ENCODE assay signal across 1 cellular context in genomic region chr2:218395826-218396687, GRCh38.
TF ChIP-seq lines count a peak whose summit lies in the region.

No MANE protein-coding gene starts in this region.

TF ChIP-seq in HepG2, 621 proteins besides CTCF, POLR2A, EP300 and RAD21 (continued from another document and continues in another):
- TF ChIP-seq KIAA2018 (CRISPR knock-in tag; IDR thresholded peaks at IDR 0.05; ENCODE audit: borderline replicate concordance) (no peak), TSC22D2 (CRISPR knock-in tag; IDR thresholded peaks at IDR 0.05; ENCODE audit: borderline replicate concordance) (peak; percentile 78), MYPOP (CRISPR knock-in tag; IDR thresholded peaks at IDR 0.05) (peak; percentile 89), ZMYM4 (CRISPR knock-in tag; IDR thresholded peaks at IDR 0.05) (peak; percentile 74), KDM2A (CRISPR knock-in tag; IDR thresholded peaks at IDR 0.05; ENCODE audit: borderline replicate concordance, low read depth) (peak; percentile 99), ADNP (CRISPR knock-in tag; IDR thresholded peaks at IDR 0.05) (no peak; the same call in 1 of the 2 replicates), MATR3 (CRISPR knock-in tag; IDR thresholded peaks at IDR 0.05) (no peak), NR0B2 (CRISPR knock-in tag; IDR thresholded peaks at IDR 0.05) (no peak), FOXA3 (CRISPR knock-in tag; IDR thresholded peaks at IDR 0.05) (0 out of 2 replicates have a peak, but pooled peaks have one; percentile 70), ZFP37 (CRISPR knock-in tag; IDR thresholded peaks at IDR 0.05; ENCODE audit: borderline replicate concordance) (0 out of 2 replicates have a peak, but pooled peaks have one; percentile 44), BORCS8-MEF2B (CRISPR knock-in tag; IDR thresholded peaks at IDR 0.05) (peak; percentile 92), ZNF564 (CRISPR knock-in tag; IDR thresholded peaks at IDR 0.05) (peak; percentile 70; the same call in 1 of the 2 replicates), SNAI1 (CRISPR knock-in tag; IDR thresholded peaks at IDR 0.05; ENCODE audit: borderline replicate concordance) (peak; percentile 87; the same call in 1 of the 2 replicates), NONO (IDR thresholded peaks at IDR 0.05) (no peak), NONO (CRISPR knock-in tag; conservative IDR thresholded peaks at IDR 0.05) (peak; percentile 90), TCF12 (IDR thresholded peaks at IDR 0.05) (no peak), TCF12 (CRISPR knock-in tag; IDR thresholded peaks at IDR 0.05) (peak; percentile 62), ZSCAN21 (CRISPR knock-in tag; IDR thresholded peaks at IDR 0.05; ENCODE audit: borderline replicate concordance) (peak; percentile 41), ZNF660 (CRISPR knock-in tag; IDR thresholded peaks at IDR 0.05; ENCODE audit: borderline replicate concordance, low read depth) (no peak), HDAC6 (IDR thresholded peaks at IDR 0.05; ENCODE audit: low read depth, low read length) (no peak), GFI1 (CRISPR knock-in tag; IDR thresholded peaks at IDR 0.05; ENCODE audit: borderline replicate concordance) (no peak; the same call in 1 of the 2 replicates), SMARCC2 (IDR thresholded peaks at IDR 0.05) (no peak), XBP1 (CRISPR knock-in tag; IDR thresholded peaks at IDR 0.05) (no peak), TFDP2 (CRISPR knock-in tag; IDR thresholded peaks at IDR 0.05) (peak; percentile 93; the same call in 1 of the 2 replicates), DMAP1 (CRISPR knock-in tag; IDR thresholded peaks at IDR 0.05) (peak; percentile 84), NFE2L1 (CRISPR knock-in tag; IDR thresholded peaks at IDR 0.05; ENCODE audit: borderline replicate concordance) (no peak), ZNF670 (CRISPR knock-in tag; IDR thresholded peaks at IDR 0.05; ENCODE audit: borderline replicate concordance) (peak; percentile 49), ZBTB43 (CRISPR knock-in tag; conservative IDR thresholded peaks at IDR 0.05) (peak; percentile 87), ZNF652 (CRISPR knock-in tag; IDR thresholded peaks at IDR 0.05; ENCODE audit: borderline replicate concordance, low read depth) (no peak), ARID2 (CRISPR knock-in tag; IDR thresholded peaks at IDR 0.05; ENCODE audit: borderline replicate concordance) (peak; percentile 41; the same call in 1 of the 2 replicates), ZNF850 (CRISPR knock-in tag; conservative IDR thresholded peaks at IDR 0.05) (0 out of 2 replicates have a peak, but pooled peaks have one; percentile 40), ETS1 (CRISPR knock-in tag; IDR thresholded peaks at IDR 0.05) (peak; percentile 38; the same call in 1 of the 2 replicates), KLF6 (CRISPR knock-in tag; IDR thresholded peaks at IDR 0.05) (peak; percentile 94), MEIS2 (CRISPR knock-in tag; IDR thresholded peaks at IDR 0.05) (peak; percentile 75), NFATC3 (CRISPR knock-in tag; IDR thresholded peaks at IDR 0.05) (peak; percentile 78; the same call in 1 of the 2 replicates), PTBP1 (IDR thresholded peaks at IDR 0.05; ENCODE audit: low read depth, low read length, poor library complexity, severe bottlenecking) (peak; percentile 100), ATF3 (CRISPR knock-in tag; IDR thresholded peaks at IDR 0.05) (peak; percentile 28; the same call in 1 of the 2 replicates), ZFP36L1 (CRISPR knock-in tag; IDR thresholded peaks at IDR 0.05) (peak; percentile 93), ZSCAN25 (CRISPR knock-in tag; IDR thresholded peaks at IDR 0.05) (peak; percentile 100), ZNF138 (CRISPR knock-in tag; IDR thresholded peaks at IDR 0.05; ENCODE audit: low read depth) (0 out of 2 replicates have a peak, but pooled peaks have one; percentile 61), KDM4B (CRISPR knock-in tag; IDR thresholded peaks at IDR 0.05) (peak; percentile 63; the same call in 1 of the 2 replicates), NFYB (CRISPR knock-in tag; IDR thresholded peaks at IDR 0.05) (peak; percentile 34), SOX5 (CRISPR knock-in tag; IDR thresholded peaks at IDR 0.05; ENCODE audit: borderline replicate concordance) (peak; percentile 80), ZNF562 (CRISPR knock-in tag; IDR thresholded peaks at IDR 0.05; ENCODE audit: borderline replicate concordance) (no peak), ZFP1 (CRISPR knock-in tag; IDR thresholded peaks at IDR 0.05) (peak; percentile 74), MIXL1 (CRISPR knock-in tag; IDR thresholded peaks at IDR 0.05) (peak; percentile 87), TEAD2 (CRISPR knock-in tag; IDR thresholded peaks at IDR 0.05) (0 out of 2 replicates have a peak, but pooled peaks have one; percentile 47), NAIF1 (CRISPR knock-in tag; IDR thresholded peaks at IDR 0.05; ENCODE audit: borderline replicate concordance) (peak; percentile 80; the same call in 1 of the 2 replicates)
- TF ChIP-seq, protein P1, sequence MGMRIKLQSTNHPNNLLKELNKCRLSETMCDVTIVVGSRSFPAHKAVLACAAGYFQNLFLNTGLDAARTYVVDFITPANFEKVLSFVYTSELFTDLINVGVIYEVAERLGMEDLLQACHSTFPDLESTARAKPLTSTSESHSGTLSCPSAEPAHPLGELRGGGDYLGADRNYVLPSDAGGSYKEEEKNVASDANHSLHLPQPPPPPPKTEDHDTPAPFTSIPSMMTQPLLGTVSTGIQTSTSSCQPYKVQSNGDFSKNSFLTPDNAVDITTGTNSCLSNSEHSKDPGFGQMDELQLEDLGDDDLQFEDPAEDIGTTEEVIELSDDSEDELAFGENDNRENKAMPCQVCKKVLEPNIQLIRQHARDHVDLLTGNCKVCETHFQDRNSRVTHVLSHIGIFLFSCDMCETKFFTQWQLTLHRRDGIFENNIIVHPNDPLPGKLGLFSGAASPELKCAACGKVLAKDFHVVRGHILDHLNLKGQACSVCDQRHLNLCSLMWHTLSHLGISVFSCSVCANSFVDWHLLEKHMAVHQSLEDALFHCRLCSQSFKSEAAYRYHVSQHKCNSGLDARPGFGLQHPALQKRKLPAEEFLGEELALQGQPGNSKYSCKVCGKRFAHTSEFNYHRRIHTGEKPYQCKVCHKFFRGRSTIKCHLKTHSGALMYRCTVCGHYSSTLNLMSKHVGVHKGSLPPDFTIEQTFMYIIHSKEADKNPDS (CRISPR knock-in tag; IDR thresholded peaks at IDR 0.05): 0 out of 2 replicates have a peak, but pooled peaks have one; percentile 34
